In genomic region chr6:109820706-109821350, GRCh38 we compare ENCODE assay signal across 15 cellular contexts.
DNase-seq lines count a peak whose midpoint lies in the region; ATAC-seq, FAIRE-seq and TF ChIP-seq lines count a peak whose summit lies in the region.
"Had no signal": no experiment of that assay in that cellular context is flagged by ENCODE, and none has a peak within 500 bp of the region (broad histone marks: within the 10 kb centered on the region; RNA-seq: fewer than 3 reads in every experiment).

No MANE protein-coding gene starts in this region.

- no peak for TF ChIP-seq CTCF in HL-60 (IDR thresholded peaks at IDR 0.05; ENCODE audit: insufficient read depth, low read length)

- FAIRE-seq in GM12891 (lab: Jason Lieb, UNC) = peak; percentile 75

- no peak overlapping the region for H3K4me3 ChIP-seq in HL-60 (replicated peaks; ENCODE audit: insufficient read depth, low read length)

- ATAC-seq in HG02623 (IDR thresholded peaks at IDR 0.05; ENCODE audit: unreplicated experiment) = peak; percentile 82
- ATAC-seq in GM18873 (IDR thresholded peaks at IDR 0.05; ENCODE audit: low FRiP score, unreplicated experiment) = no peak
- ATAC-seq: activated CD8-positive, alpha-beta T cell treated with anti-CD3 and anti-CD28 coated beads for 36 hours; PC-3 had no signal

- peak overlapping the region; percentile 21; the same call in 1 of the 2 replicates for H3K27ac ChIP-seq in HL-60 (replicated peaks)

- peak; percentile 17 for DNase-seq in GM12891 (ENCODE audit: insufficient read length, low spot score)
- DNase-seq in GM19238 (ENCODE audit: insufficient read length, low spot score) = peak; percentile 16
- DNase-seq in HL-60 (ENCODE audit: low read depth in 1 of 2, low spot score in 1 of 2) = peak in 1 of 2 experiments; percentile 6
- DNase-seq in SW480 (ENCODE audit: low spot score) = no peak
- no peak for DNase-seq in DMS53 (lab: John Stamatoyannopoulos, UW)
- no peak for DNase-seq in nucleus accumbens (lab: John Stamatoyannopoulos, UW)
- DNase-seq: activated CD8-positive, alpha-beta T cell treated with anti-CD3 and anti-CD28 coated beads for 36 hours; H7; kidney glomerular epithelial cell; MM.1S; PC-3; retina; stimulated activated CD4-positive, alpha-beta T cell treated with anti-CD3 and anti-CD28 coated beads, Interleukin-4, amount 100 ng/mL, for 1 hour had no signal

- no peaks in the 10 kb centered on the region for H3K27me3 ChIP-seq in HL-60 (ENCODE audit: insufficient read depth, poor library complexity, severe bottlenecking)

- no peak for TF ChIP-seq POLR2A in GM12891 (IDR thresholded peaks at IDR 0.05; ENCODE audit: low read depth, low read length)

TF ChIP-seq in GM12891, 5 proteins besides CTCF, POLR2A, EP300 and RAD21:
- TF ChIP-seq POLR2AphosphoS5 (IDR thresholded peaks at IDR 0.05; ENCODE audit: low read depth, low read length) = no peak
- TF ChIP-seq SPI1 (IDR thresholded peaks at IDR 0.05; ENCODE audit: low read depth, low read length) = peak; percentile 74
- no peak for TF ChIP-seq PAX5 (IDR thresholded peaks at IDR 0.05; ENCODE audit: insufficient read depth, low read length, severe bottlenecking)
- no peak for TF ChIP-seq TAF1 (IDR thresholded peaks at IDR 0.05; ENCODE audit: low read depth, low read length)
- no peak for TF ChIP-seq POU2F2 (IDR thresholded peaks at IDR 0.05; ENCODE audit: low read depth, low read length)

Comparison
In these comparisons a context has a peak if more than half of its experiments do, and no peak if none do; other contexts are left out.
1. DNase-seq: peak in GM12891 (single experiment) and GM19238 (single experiment); none in SW480 (single experiment), DMS53 (single experiment) and nucleus accumbens (0 of 56).